ENCODE assay signal across 1 cellular context in genomic region chr10:49308881-49309280, GRCh38.
A peak's percentile ranks its signal among the peaks of the same experiment; 100 is the strongest.
TF ChIP-seq lines count a peak whose summit lies in the region.

No MANE protein-coding gene starts in this region.

TF ChIP-seq in K562, 482 proteins besides CTCF, POLR2A, EP300 and RAD21 (continued from another document):
- TF ChIP-seq MGA (IDR thresholded peaks at IDR 0.05), result peak; percentile 54
TF ChIP-seq in K562: peak in this region for 2.
